ENCODE assay signal across 16 cellular contexts in the genomic region with DNA sequence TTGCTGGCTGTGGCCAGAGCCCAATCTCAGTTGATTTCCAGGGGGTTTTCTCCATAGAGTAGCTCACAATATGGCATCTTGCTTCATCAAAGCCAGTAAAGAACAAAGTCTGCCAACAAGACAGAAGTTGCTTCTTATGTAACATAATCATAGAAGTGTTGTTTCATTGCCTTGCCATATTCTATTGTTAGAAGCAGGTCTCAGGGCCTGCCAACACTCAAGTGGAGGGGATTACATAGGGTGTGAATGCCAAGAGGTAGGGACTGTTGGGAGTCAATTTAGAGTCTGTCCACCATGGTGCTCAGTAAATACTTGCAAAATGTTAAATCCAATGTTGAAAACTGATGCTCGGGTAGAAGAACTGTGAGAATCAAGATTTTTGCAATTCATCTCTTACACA.
"Had no signal": no experiment of that assay in that cellular context is flagged by ENCODE, and none has a peak within 500 bp of the region (broad histone marks: within the 10 kb centered on the region; RNA-seq: fewer than 3 reads in every experiment).

No MANE protein-coding gene starts in this region.

- H3K36me3 ChIP-seq: gastrocnemius medialis, lower lobe of right lung, suprapubic skin had no signal

- H3K27ac Mint-ChIP-seq: activated CD8-positive, alpha-beta T cell treated with anti-CD3 and anti-CD28 coated beads for 36 hours; activated naive CD4-positive, alpha-beta T cell treated with anti-CD3 and anti-CD28 coated beads for 36 hours; activated T-cell treated with anti-CD3 and anti-CD28 coated beads, Interleukin-2, amount 50 U/mL, for 24 hours; activated T-helper 2 cell treated with anti-CD3 and anti-CD28 coated beads, Interferon-gamma antibody, Interleukin-2, Interleukin-4, amounts not matched to agents 10 μg/mL and 5 μg/mL and 100 μg/mL, durations not matched to agents 14 hours and 24 hours and 36 hours; natural killer cell; stimulated activated naive CD8-positive, alpha-beta T cell treated with anti-CD3 and anti-CD28 coated beads, Interleukin-15, Interleukin-2, amounts not matched to agents 100 ng/mL and 50 ng/mL, for 24 hours had no signal

- ATAC-seq: activated CD8-positive, alpha-beta T cell treated with anti-CD3 and anti-CD28 coated beads for 36 hours had no signal

- H3K27me3 Mint-ChIP-seq: activated CD8-positive, alpha-beta T cell treated with anti-CD3 and anti-CD28 coated beads for 36 hours had no signal

- H3K9me3 ChIP-seq: gastrocnemius medialis, lower lobe of right lung, suprapubic skin had no signal

- DNase-seq: activated CD4-positive, alpha-beta T cell treated with anti-CD3 and anti-CD28 coated beads for 48 hours; activated CD4-positive, CD25-positive, alpha-beta regulatory T cell; activated CD8-positive, alpha-beta T cell treated with anti-CD3 and anti-CD28 coated beads for 36 hours; activated naive CD4-positive, alpha-beta T cell treated with anti-CD3 and anti-CD28 coated beads for 36 hours; activated T-cell treated with anti-CD3 and anti-CD28 coated beads, Interleukin-2, amount 50 U/mL, for 24 hours; erythroblast; gastrocnemius medialis; lower lobe of right lung; natural killer cell; T-helper 1 cell; T-helper 9 cell; trophoblast cell had no signal

- H3K4me1 Mint-ChIP-seq: natural killer cell had no signal

- H3K4me1 ChIP-seq: lower lobe of right lung, suprapubic skin had no signal

- H3K9me3 Mint-ChIP-seq: activated T-cell treated with anti-CD3 and anti-CD28 coated beads, Interleukin-2, amount 50 U/mL, for 24 hours; natural killer cell had no signal

- H3K4me3 ChIP-seq: coronary artery, gastrocnemius medialis, lower lobe of right lung, suprapubic skin had no signal

- H3K27ac ChIP-seq: coronary artery, gastrocnemius medialis, lower lobe of right lung, suprapubic skin had no signal

- H3K27me3 ChIP-seq: gastrocnemius medialis, suprapubic skin had no signal

- H3K4me3 Mint-ChIP-seq: activated CD8-positive, alpha-beta T cell treated with anti-CD3 and anti-CD28 coated beads for 36 hours; activated naive CD4-positive, alpha-beta T cell treated with anti-CD3 and anti-CD28 coated beads for 36 hours; activated T-cell treated with anti-CD3 and anti-CD28 coated beads, Interleukin-2, amount 50 U/mL, for 24 hours; natural killer cell; stimulated activated naive CD8-positive, alpha-beta T cell treated with anti-CD3 and anti-CD28 coated beads, Interleukin-15, Interleukin-2, amounts not matched to agents 100 ng/mL and 50 ng/mL, for 24 hours had no signal
